Comparison of ENCODE assay signal across 14 cellular contexts in genomic region chrX:39144323-39144722, GRCh38.
DNase-seq lines count a peak whose midpoint lies in the region; ATAC-seq and TF ChIP-seq lines count a peak whose summit lies in the region.
"Had no signal": no experiment of that assay in that cellular context is flagged by ENCODE, and none has a peak within 500 bp of the region (broad histone marks: within the 10 kb centered on the region; RNA-seq: fewer than 3 reads in every experiment).

No MANE protein-coding gene starts in this region.

- no peak overlapping the region for H3K4me2 ChIP-seq in Loucy (ENCODE audit: low read depth, low read length, poor library complexity, severe bottlenecking)

- H3K36me3 Mint-ChIP-seq in memory B cell = no peaks in the 10 kb centered on the region

- H3K4me3 Mint-ChIP-seq in memory B cell = peak overlapping the region; percentile 73
- H3K4me3 Mint-ChIP-seq: activated T-cell treated with anti-CD3 and anti-CD28 coated beads, Interleukin-2, amount 50 U/mL, for 24 hours had no signal

- ATAC-seq in GM18909 (IDR thresholded peaks at IDR 0.05; ENCODE audit: poor library complexity, unreplicated experiment) = peak; percentile 70
- peak; percentile 65 for ATAC-seq in HG02852 (IDR thresholded peaks at IDR 0.05; ENCODE audit: unreplicated experiment)
- peak; percentile 77 for ATAC-seq in memory B cell (ENCODE audit: low read depth)
- ATAC-seq in HG02970 (IDR thresholded peaks at IDR 0.05; ENCODE audit: low FRiP score, unreplicated experiment) = no peak
- ATAC-seq: PC-3 had no signal

- H3K27me3 Mint-ChIP-seq in memory B cell = no peaks in the 10 kb centered on the region

- no peaks in the 10 kb centered on the region for H3K79me2 ChIP-seq in Loucy (ENCODE audit: insufficient read depth, low read length)
- H3K79me2 ChIP-seq: parathyroid adenoma had no signal

- H2AFZ ChIP-seq in Loucy (ENCODE audit: low read length) = 0 out of 2 replicates have a peak overlapping the region, but pooled peaks have one; percentile 6
- H2AFZ ChIP-seq: parathyroid adenoma had no signal

- H3K9me3 ChIP-seq in Loucy (ENCODE audit: insufficient read depth, low read depth, low read length) (no peaks in the 10 kb centered on the region), WERI-Rb-1 (ENCODE audit: severe bottlenecking) (no peaks in the 10 kb centered on the region)
- H3K9me3 ChIP-seq: breast epithelium, left lung had no signal

- peaks cover 13% of the 10 kb centered on the region for H3K4me1 ChIP-seq in Loucy (ENCODE audit: insufficient read depth, low read length, poor library complexity, severe bottlenecking)
- H3K4me1 ChIP-seq: breast epithelium, parathyroid adenoma had no signal

- no peaks in the 10 kb centered on the region for H3F3A ChIP-seq in Loucy (ENCODE audit: low read depth)

- H3K27me3 ChIP-seq in Loucy (ENCODE audit: insufficient read depth, low read length, poor library complexity, severe bottlenecking) = no peaks in the 10 kb centered on the region
- H3K27me3 ChIP-seq in WERI-Rb-1 (ENCODE audit: insufficient read depth, low read depth, severe bottlenecking) = no peaks in the 10 kb centered on the region
- H3K27me3 ChIP-seq: left lung had no signal

- H3K36me3 ChIP-seq in Loucy (ENCODE audit: insufficient read depth, low read length) (no peaks in the 10 kb centered on the region), WERI-Rb-1 (no peaks in the 10 kb centered on the region)
- H3K36me3 ChIP-seq: breast epithelium, left lung had no signal

- H3K9ac ChIP-seq in Loucy (ENCODE audit: low read depth, low read length, poor library complexity, severe bottlenecking) = no peak overlapping the region
- H3K9ac ChIP-seq: parathyroid adenoma had no signal

- H3K9me2 ChIP-seq in Loucy (replicated peaks; ENCODE audit: low read depth, low read length) = no peaks in the 10 kb centered on the region

- H3K4me3 ChIP-seq in Loucy (ENCODE audit: low read length, poor library complexity, severe bottlenecking) = no peak overlapping the region
- H3K4me3 ChIP-seq in WERI-Rb-1 (ENCODE audit: low read depth, low read length) = no peak overlapping the region
- H3K4me3 ChIP-seq: breast epithelium, left lung had no signal

- DNase-seq in memory B cell (ENCODE audit: low spot score in 2 of 2) (peak in 1 of 2 donors; percentile 32), WERI-Rb-1 (no peak), 8988T (no peak), superior temporal gyrus (ENCODE audit: extremely low spot score) (no peak)
- DNase-seq: activated T-cell treated with anti-CD3 and anti-CD28 coated beads, Interleukin-2, amount 50 U/mL, for 24 hours; Calu3; left lung; PC-3 had no signal

- no peak overlapping the region for H3K27ac ChIP-seq in WERI-Rb-1
- H3K27ac ChIP-seq: breast epithelium, parathyroid adenoma had no signal

- H4K20me1 ChIP-seq in Loucy (ENCODE audit: insufficient read depth, low read length, poor library complexity, severe bottlenecking) = no peaks in the 10 kb centered on the region

- H3K27ac Mint-ChIP-seq in memory B cell = peak overlapping the region; percentile 100
- H3K27ac Mint-ChIP-seq: activated T-cell treated with anti-CD3 and anti-CD28 coated beads, Interleukin-2, amount 50 U/mL, for 24 hours had no signal

- TF ChIP-seq CTCF in Loucy (conservative IDR thresholded peaks at IDR 0.05; ENCODE audit: low read length) = no peak
- no peak for TF ChIP-seq CTCF in WERI-Rb-1 (IDR thresholded peaks at IDR 0.05; ENCODE audit: low read depth, low read length)

- H3K4me1 Mint-ChIP-seq in memory B cell = peaks cover 51% of the 10 kb centered on the region

- H3K9me3 Mint-ChIP-seq in memory B cell = no peaks in the 10 kb centered on the region
- H3K9me3 Mint-ChIP-seq: activated T-cell treated with anti-CD3 and anti-CD28 coated beads, Interleukin-2, amount 50 U/mL, for 24 hours had no signal
